ENCODE assay signal across 26 cellular contexts in genomic region chr4:20281453-20281852, GRCh38. TPM values are rescaled to one million over a fixed set of nuclear protein-coding genes. Genes with fewer than 3 reads are reported as not detected.
"Had no signal": no experiment of that assay in that cellular context is flagged by ENCODE, and none has a peak within 500 bp of the region (broad histone marks: within the 10 kb centered on the region; RNA-seq: fewer than 3 reads in every experiment).

No MANE protein-coding gene starts in this region.

- H3K36me3 Mint-ChIP-seq: activated naive CD4-positive, alpha-beta T cell treated with anti-CD3 and anti-CD28 coated beads, Interleukin-2, amount 50 U/mL, for 24 hours; naive thymus-derived CD8-positive, alpha-beta T cell; stimulated activated effector memory CD8-positive, alpha-beta T cell treated with anti-CD3 and anti-CD28 coated beads, Interleukin-12 subunit alpha, Interleukin-12 subunit beta, amount 100 ng/mL, for 72 hours had no signal

- H3K36me3 ChIP-seq: brain microvascular endothelial cell, esophagus muscularis mucosa, gastrocnemius medialis, lower lobe of right lung, neutrophil, right lobe of liver, tibial artery had no signal

- H3K27me3 Mint-ChIP-seq: activated CD4-positive, alpha-beta memory T cell treated with anti-CD3 and anti-CD28 coated beads, Interleukin-2, amount 10 ng/mL, durations not matched to agents 7 days and 5 days; activated CD4-positive, alpha-beta T cell treated with anti-CD3 and anti-CD28 coated beads, Interleukin-2, amount 10 ng/mL, durations not matched to agents 24 days and 14 days; activated naive CD4-positive, alpha-beta T cell treated with anti-CD3 and anti-CD28 coated beads, Interleukin-2, amount 50 U/mL, for 24 hours; central memory CD8-positive, alpha-beta T cell; naive thymus-derived CD8-positive, alpha-beta T cell; stimulated activated naive CD8-positive, alpha-beta T cell treated with anti-CD3 and anti-CD28 coated beads, Interleukin-15, amount 100 ng/mL, for 72 hours had no signal

- ATAC-seq: activated CD4-positive, CD25-positive, alpha-beta regulatory T cell treated with anti-CD3 and anti-CD28 coated beads, Interleukin-2, amount 50 U/mL, for 24 hours; activated T-cell treated with anti-CD3 and anti-CD28 coated beads, Interleukin-2, amount 50 U/mL, for 72 hours; gastrocnemius medialis; left lobe of liver; lower lobe of right lung; naive thymus-derived CD8-positive, alpha-beta T cell; right lobe of liver; stimulated activated effector memory CD8-positive, alpha-beta T cell treated with anti-CD3 and anti-CD28 coated beads, Interleukin-12 subunit alpha, Interleukin-12 subunit beta, amount 100 ng/mL, for 72 hours; stimulated activated naive CD8-positive, alpha-beta T cell treated with anti-CD3 and anti-CD28 coated beads, Interleukin-15, amount 100 ng/mL, for 72 hours had no signal

- H3K27ac Mint-ChIP-seq: activated CD4-positive, alpha-beta memory T cell treated with anti-CD3 and anti-CD28 coated beads, Interleukin-2, amount 10 ng/mL, durations not matched to agents 7 days and 5 days; activated CD4-positive, alpha-beta T cell treated with anti-CD3 and anti-CD28 coated beads, Interleukin-2, amount 10 ng/mL, durations not matched to agents 24 days and 14 days; activated naive CD4-positive, alpha-beta T cell treated with anti-CD3 and anti-CD28 coated beads, Interleukin-2, amount 50 U/mL, for 24 hours; activated T-cell treated with anti-CD3 and anti-CD28 coated beads, Interleukin-2, amount 50 U/mL, for 72 hours; naive thymus-derived CD8-positive, alpha-beta T cell; stimulated activated effector memory CD8-positive, alpha-beta T cell treated with anti-CD3 and anti-CD28 coated beads, Interleukin-12 subunit alpha, Interleukin-12 subunit beta, amount 100 ng/mL, for 72 hours; stimulated activated naive CD8-positive, alpha-beta T cell treated with anti-CD3 and anti-CD28 coated beads, Interleukin-15, amount 100 ng/mL, for 72 hours had no signal

- H3K4me3 Mint-ChIP-seq: activated CD4-positive, alpha-beta memory T cell treated with anti-CD3 and anti-CD28 coated beads, Interleukin-2, amount 10 ng/mL, durations not matched to agents 7 days and 5 days; activated CD4-positive, alpha-beta T cell treated with anti-CD3 and anti-CD28 coated beads, Interleukin-2, amount 10 ng/mL, durations not matched to agents 24 days and 14 days; activated naive CD4-positive, alpha-beta T cell treated with anti-CD3 and anti-CD28 coated beads, Interleukin-2, amount 50 U/mL, for 24 hours; activated T-cell treated with anti-CD3 and anti-CD28 coated beads, Interleukin-2, amount 50 U/mL, for 72 hours; central memory CD8-positive, alpha-beta T cell; naive thymus-derived CD8-positive, alpha-beta T cell; stimulated activated effector memory CD8-positive, alpha-beta T cell treated with anti-CD3 and anti-CD28 coated beads, Interleukin-12 subunit alpha, Interleukin-12 subunit beta, amount 100 ng/mL, for 72 hours; stimulated activated naive CD8-positive, alpha-beta T cell treated with anti-CD3 and anti-CD28 coated beads, Interleukin-15, amount 100 ng/mL, for 72 hours had no signal

- DNase-seq: activated CD4-positive, alpha-beta memory T cell treated with anti-CD3 and anti-CD28 coated beads, Interleukin-2, amount 10 ng/mL, durations not matched to agents 7 days and 5 days; activated CD4-positive, alpha-beta T cell treated with anti-CD3 and anti-CD28 coated beads, Interleukin-2, amount 10 ng/mL, durations not matched to agents 24 days and 14 days; activated effector memory CD4-positive, alpha-beta T cell treated with anti-CD3 and anti-CD28 coated beads, Interleukin-2, amount 50 U/mL, for 16 hours; activated T-cell treated with anti-CD3 and anti-CD28 coated beads, Interleukin-2, amount 50 U/mL, for 72 hours; anterior cingulate cortex; brain microvascular endothelial cell; effector memory CD4-positive, alpha-beta T cell; gastrocnemius medialis; hypothalamus; islet precursor cell; lower lobe of right lung; naive thymus-derived CD8-positive, alpha-beta T cell; right lobe of liver; stimulated activated CD4-positive, alpha-beta T cell treated with anti-CD3 and anti-CD28 coated beads, Interleukin-2, amount 100 ng/mL, for 24 hours; stimulated activated naive CD8-positive, alpha-beta T cell treated with anti-CD3 and anti-CD28 coated beads, Interleukin-15, amount 100 ng/mL, for 72 hours; tibial artery had no signal

- H2AFZ ChIP-seq: parathyroid adenoma had no signal

- H3K9ac ChIP-seq: parathyroid adenoma had no signal

- H3K27ac ChIP-seq: brain microvascular endothelial cell, esophagus muscularis mucosa, gastrocnemius medialis, lower lobe of right lung, neutrophil, parathyroid adenoma, right lobe of liver, skin epidermis, tibial artery had no signal

- H3K9me3 ChIP-seq: esophagus muscularis mucosa, gastrocnemius medialis, lower lobe of right lung, neutrophil, right lobe of liver, tibial artery had no signal

- H3K9me3 Mint-ChIP-seq: activated CD4-positive, alpha-beta memory T cell treated with anti-CD3 and anti-CD28 coated beads, Interleukin-2, amount 10 ng/mL, durations not matched to agents 7 days and 5 days; activated CD4-positive, alpha-beta T cell treated with anti-CD3 and anti-CD28 coated beads, Interleukin-2, amount 10 ng/mL, durations not matched to agents 24 days and 14 days; activated naive CD4-positive, alpha-beta T cell treated with anti-CD3 and anti-CD28 coated beads, Interleukin-2, amount 50 U/mL, for 24 hours; stimulated activated naive CD8-positive, alpha-beta T cell treated with anti-CD3 and anti-CD28 coated beads, Interleukin-15, amount 100 ng/mL, for 72 hours had no signal

- H3K79me2 ChIP-seq: parathyroid adenoma had no signal

- H3K27me3 ChIP-seq: brain microvascular endothelial cell, esophagus muscularis mucosa, gastrocnemius medialis, neutrophil, right lobe of liver, tibial artery had no signal

- H3K4me3 ChIP-seq: esophagus muscularis mucosa, gastrocnemius medialis, lower lobe of right lung, right lobe of liver, skin epidermis, tibial artery had no signal

- H3K4me1 ChIP-seq: gastrocnemius medialis, lower lobe of right lung, parathyroid adenoma, right lobe of liver, tibial artery had no signal

- H3K4me1 Mint-ChIP-seq: activated CD4-positive, alpha-beta memory T cell treated with anti-CD3 and anti-CD28 coated beads, Interleukin-2, amount 10 ng/mL, durations not matched to agents 7 days and 5 days; activated CD4-positive, alpha-beta T cell treated with anti-CD3 and anti-CD28 coated beads, Interleukin-2, amount 10 ng/mL, durations not matched to agents 24 days and 14 days; activated naive CD4-positive, alpha-beta T cell treated with anti-CD3 and anti-CD28 coated beads, Interleukin-2, amount 50 U/mL, for 24 hours; central memory CD8-positive, alpha-beta T cell; naive thymus-derived CD8-positive, alpha-beta T cell; stimulated activated effector memory CD8-positive, alpha-beta T cell treated with anti-CD3 and anti-CD28 coated beads, Interleukin-12 subunit alpha, Interleukin-12 subunit beta, amount 100 ng/mL, for 72 hours; stimulated activated naive CD8-positive, alpha-beta T cell treated with anti-CD3 and anti-CD28 coated beads, Interleukin-15, amount 100 ng/mL, for 72 hours had no signal

RNA-seq across cellular contexts. Expression of gene SLIT2, which starts 29.7 kb away (rescaled TPM):
- total RNA-seq: activated CD4-positive, alpha-beta memory T cell treated with anti-CD3 and anti-CD28 coated beads, Interleukin-2, amount 10 ng/mL, durations not matched to agents 7 days and 5 days; activated T-cell treated with anti-CD3 and anti-CD28 coated beads, Interleukin-2, amount 50 U/mL, for 72 hours; naive thymus-derived CD8-positive, alpha-beta T cell; T-helper 2 cell treated with Interferon-gamma antibody and Interleukin-4, amounts not matched to agents 100 ng/mL and 5 ng/mL, for 36 hours had no signal
- polyA plus RNA-seq: naive thymus-derived CD8-positive, alpha-beta T cell had no signal
